Comparison of ENCODE assay signal across 17 cellular contexts in genomic region chr10:114685456-114685855, GRCh38. TPM values are rescaled to one million over a fixed set of nuclear protein-coding genes. Genes with fewer than 3 reads are reported as not detected.
DNase-seq lines count a peak whose midpoint lies in the region; ATAC-seq, FAIRE-seq and TF ChIP-seq lines count a peak whose summit lies in the region.
"Had no signal": no experiment of that assay in that cellular context is flagged by ENCODE, and none has a peak within 500 bp of the region (broad histone marks: within the 10 kb centered on the region; RNA-seq: fewer than 3 reads in every experiment).

No MANE protein-coding gene starts in this region.

- H3K36me3 Mint-ChIP-seq in H9 (ENCODE audit: insufficient read depth in 1 of 3, low read depth in 3 of 3), result no peaks in the 10 kb centered on the region
- H3K36me3 Mint-ChIP-seq: natural killer cell treated with Interleukin-12 subunit alpha and Interleukin-12 subunit beta and Interleukin-15 and Interleukin-18, amount 100 ng/mL, for 72 hours had no signal

- H4K5ac ChIP-seq in H9 (ENCODE audit: insufficient read length, low read depth, low read length), result no peak overlapping the region

- H3K9me3 ChIP-seq in breast epithelium (no peaks in the 10 kb centered on the region), kidney (ENCODE audit: control insufficient read depth in 1 of 2, low read length in 2 of 2) (no peaks in the 10 kb centered on the region), sigmoid colon (no peaks in the 10 kb centered on the region), H9 (ENCODE audit: control insufficient read depth, low read depth, low read length) (no peaks in the 10 kb centered on the region)

- no peak overlapping the region for H2BK12ac ChIP-seq in H9 (ENCODE audit: insufficient read length, low read depth, low read length)

- peak overlapping the region; percentile 82 to 90 for H3K27ac ChIP-seq in breast epithelium
- H3K27ac ChIP-seq in kidney (ENCODE audit: low read depth in 2 of 2, low read length in 2 of 2), result peak overlapping the region; percentile 81 to 91
- peak overlapping the region; percentile 23 to 76 (median 68) for H3K27ac ChIP-seq in sigmoid colon
- H3K27ac ChIP-seq in H9 (ENCODE audit: insufficient read length, low read depth, low read length), result no peak overlapping the region

- H4K20me1 ChIP-seq in H9 (ENCODE audit: control insufficient read depth, insufficient read depth, insufficient read length), result no peaks in the 10 kb centered on the region

- no peak overlapping the region for H3K4me2 ChIP-seq in H9 (ENCODE audit: insufficient read depth, insufficient read length, low read length)

- H3K27me3 Mint-ChIP-seq in H9 (ENCODE audit: low read depth), result no peaks in the 10 kb centered on the region
- H3K27me3 Mint-ChIP-seq: activated naive CD8-positive, alpha-beta T cell treated with anti-CD3 and anti-CD28 coated beads, Interleukin-2, amount 50 U/mL, for 24 hours had no signal

- H3K9ac ChIP-seq in kidney (ENCODE audit: low read length in 2 of 2) (peak overlapping the region in 1 of 2 donors; percentile 14), H9 (ENCODE audit: extremely low read depth, insufficient read length, low read length) (no peak overlapping the region)

- no peaks in the 10 kb centered on the region for H3K9me3 Mint-ChIP-seq in H9
- H3K9me3 Mint-ChIP-seq: activated naive CD8-positive, alpha-beta T cell treated with anti-CD3 and anti-CD28 coated beads, Interleukin-2, amount 50 U/mL, for 24 hours; natural killer cell treated with Interleukin-12 subunit alpha and Interleukin-12 subunit beta and Interleukin-15 and Interleukin-18, amount 100 ng/mL, for 72 hours had no signal

- FAIRE-seq in kidney (lab: Jason Lieb, UNC), result no peak

- no peak overlapping the region for H3K4me3 Mint-ChIP-seq in H9
- H3K4me3 Mint-ChIP-seq: activated naive CD8-positive, alpha-beta T cell treated with anti-CD3 and anti-CD28 coated beads, Interleukin-2, amount 50 U/mL, for 24 hours; B cell; natural killer cell treated with Interleukin-12 subunit alpha and Interleukin-12 subunit beta and Interleukin-15 and Interleukin-18, amount 100 ng/mL, for 72 hours had no signal

- no peak overlapping the region for H4K91ac ChIP-seq in H9 (ENCODE audit: insufficient read length, low read depth, low read length)

- TF ChIP-seq EP300 in sigmoid colon (IDR thresholded peaks at IDR 0.05), result no peak

- DNase-seq in EH (ENCODE audit: low read depth), result peak; percentile 25
- DNase-seq in breast epithelium (ENCODE audit: low spot score in 2 of 2), result no peak
- no peak for DNase-seq in kidney
- no peak for DNase-seq in sigmoid colon
- no peak for DNase-seq in NCI-H748 treated with DMSO at 0.1 percent for 48 hours (lab: John Stamatoyannopoulos, UW)
- no peak for DNase-seq in NCI-H446 (lab: John Stamatoyannopoulos, UW)
- no peak for DNase-seq in H9
- DNase-seq: activated naive CD8-positive, alpha-beta T cell treated with anti-CD3 and anti-CD28 coated beads, Interleukin-2, amount 50 U/mL, for 24 hours; effector memory CD4-positive, alpha-beta T cell; GF-D8; NCI-H1694 treated with DMSO at 0.1 percent for 48 hours; stimulated activated CD4-positive, alpha-beta T cell treated with anti-CD3 and anti-CD28 coated beads, Interleukin-2, amount 100 ng/mL, for 48 hours; stimulated activated naive CD8-positive, alpha-beta T cell treated with anti-CD3 and anti-CD28 coated beads, Interleukin-15, Interleukin-2, amounts not matched to agents 100 U/mL and 50 U/mL, for 24 hours; T-helper 9 cell had no signal

- no peaks in the 10 kb centered on the region for H3K23me2 ChIP-seq in H9 (ENCODE audit: insufficient read length, low read depth, low read length, poor library complexity, severe bottlenecking)

- H2AFZ ChIP-seq in H9 (ENCODE audit: low read length), result no peak overlapping the region

- H2AK5ac ChIP-seq in H9 (ENCODE audit: insufficient read length, low read length), result no peak overlapping the region

- no peak overlapping the region for H2BK15ac ChIP-seq in H9 (ENCODE audit: low read depth, low read length)

- no peak overlapping the region for H3K23ac ChIP-seq in H9 (ENCODE audit: insufficient read length, low read depth, low read length)

- peaks cover 3 to 8% of the 10 kb centered on the region in 2 experiments; a peak in 3 of 4 replicates for H3K4me1 Mint-ChIP-seq in H9
- H3K4me1 Mint-ChIP-seq: activated naive CD8-positive, alpha-beta T cell treated with anti-CD3 and anti-CD28 coated beads, Interleukin-2, amount 50 U/mL, for 24 hours; B cell had no signal

- no peak overlapping the region for H3T11ph ChIP-seq in H9 (ENCODE audit: low read length)

- WGBS in sigmoid colon, 2 donors, result 46 to 75% methylated on average over 5 of the region's 5 CpGs
- WGBS in H9 (ENCODE audit: extremely low coverage, insufficient read length, low lambda C conversion rate), result no CpG with 5 or more reads among the region's 5 CpGs

- no peak overlapping the region for H4K8ac ChIP-seq in H9 (replicated peaks; ENCODE audit: insufficient read length, low read depth, low read length)

- no peaks in the 10 kb centered on the region for H3K79me2 ChIP-seq in H9 (ENCODE audit: insufficient read depth, low read length)

- intact Hi-C loops in breast epithelium (cut with DNase I; ENCODE audit: low total_unique reads) (no loop called here), kidney (cut with DNase I) (no loop called here), sigmoid colon (cut with DNase I) (no loop called here)

- H3K27me3 ChIP-seq in breast epithelium (no peaks in the 10 kb centered on the region), sigmoid colon (no peaks in the 10 kb centered on the region), H9 (ENCODE audit: insufficient read depth, low read length) (no peaks in the 10 kb centered on the region)

- TF ChIP-seq CTCF in breast epithelium (IDR thresholded peaks at IDR 0.05) (no peak), kidney (IDR thresholded peaks at IDR 0.05; ENCODE audit: borderline replicate concordance, extremely low read depth, insufficient read depth) (no peak), sigmoid colon (IDR thresholded peaks at IDR 0.05) (no peak), H9 (conservative IDR thresholded peaks at IDR 0.05) (no peak)

- H3K14ac ChIP-seq in H9 (ENCODE audit: insufficient read depth, low read length), result no peak overlapping the region

- H3K4me1 ChIP-seq in breast epithelium (peaks cover 0 to 11% of the 10 kb centered on the region in 2 donors), kidney (ENCODE audit: control insufficient read depth in 1 of 2, insufficient read depth in 1 of 2, low read depth in 1 of 2, low read length in 2 of 2) (peaks cover 20 to 40% of the 10 kb centered on the region in 2 donors), sigmoid colon (peaks cover 0 to 49% (median 30%) of the 10 kb centered on the region in 4 donors), H9 (ENCODE audit: insufficient read depth, low read length) (no peaks in the 10 kb centered on the region)

- no peak overlapping the region for H2BK5ac ChIP-seq in H9 (ENCODE audit: insufficient read length, low read length)

- H2BK120ac ChIP-seq in H9 (ENCODE audit: low read depth, low read length, poor library complexity, severe bottlenecking), result no peak overlapping the region

- H3K4me3 ChIP-seq in breast epithelium (no peak overlapping the region), kidney (ENCODE audit: low read length in 2 of 2) (no peak overlapping the region), sigmoid colon (no peak overlapping the region)

- no peak for ATAC-seq in HG03097 (IDR thresholded peaks at IDR 0.05; ENCODE audit: low FRiP score, unreplicated experiment)
- ATAC-seq: activated naive CD8-positive, alpha-beta T cell treated with anti-CD3 and anti-CD28 coated beads, Interleukin-2, amount 50 U/mL, for 24 hours; natural killer cell treated with Interleukin-12 subunit alpha and Interleukin-12 subunit beta and Interleukin-15 and Interleukin-18, amount 100 ng/mL, for 72 hours; stimulated activated naive CD8-positive, alpha-beta T cell treated with anti-CD3 and anti-CD28 coated beads, Interleukin-15, Interleukin-2, amounts not matched to agents 100 U/mL and 50 U/mL, for 24 hours had no signal

- no peak overlapping the region for H3K4ac ChIP-seq in H9 (ENCODE audit: low read depth, low read length)

- TF ChIP-seq POLR2A in breast epithelium (IDR thresholded peaks at IDR 0.05) (no peak), sigmoid colon (IDR thresholded peaks at IDR 0.05) (no peak)

- H3K18ac ChIP-seq in H9 (ENCODE audit: insufficient read length, low read depth, low read length), result no peak overlapping the region

- H2BK20ac ChIP-seq in H9 (ENCODE audit: low read depth, low read length, poor library complexity, severe bottlenecking), result no peak overlapping the region

- H3K36me3 ChIP-seq in breast epithelium, result no peaks in the 10 kb centered on the region
- no peaks in the 10 kb centered on the region for H3K36me3 ChIP-seq in kidney (ENCODE audit: control insufficient read depth in 1 of 2, insufficient read depth in 2 of 2, low read length in 2 of 2)
- no peaks in the 10 kb centered on the region for H3K36me3 ChIP-seq in sigmoid colon

- H3K27ac Mint-ChIP-seq in H9, result no peak overlapping the region
- H3K27ac Mint-ChIP-seq: activated naive CD8-positive, alpha-beta T cell treated with anti-CD3 and anti-CD28 coated beads, Interleukin-2, amount 50 U/mL, for 24 hours; B cell; natural killer cell treated with Interleukin-12 subunit alpha and Interleukin-12 subunit beta and Interleukin-15 and Interleukin-18, amount 100 ng/mL, for 72 hours had no signal

- no peaks in the 10 kb centered on the region for H3K79me1 ChIP-seq in H9 (ENCODE audit: insufficient read depth, low read depth, low read length, poor library complexity, severe bottlenecking)

- no peak overlapping the region for H3K56ac ChIP-seq in H9 (ENCODE audit: insufficient read length, low read depth, low read length)

RNA-seq across cellular contexts. Expression of gene ABLIM1, which starts 27.4 kb away (rescaled TPM):
- 100 to 1,000 TPM in 2 of 3 donors, 10 to 100 TPM in 1; 89.0 to 216 (median 131) TPM for total RNA-seq in breast epithelium
- 158 TPM for total RNA-seq in kidney
- 32.3 TPM for polyA plus RNA-seq in kidney (ENCODE audit: insufficient read depth, low read depth, low replicate concordance)
- total RNA-seq in sigmoid colon, result 100 to 1,000 TPM in 1 of 4 donors, 10 to 100 TPM in 3; 41.9 to 127 (median 73.9) TPM
- 10 to 100 TPM; 46.8 to 49.5 (median 47.9) TPM for polyA plus RNA-seq in sigmoid colon
- total RNA-seq in H9 (2021), result 31.8 and 32.1 TPM in 2 replicates
